Comparison of ENCODE assay signal across 13 cellular contexts in the genomic region with DNA sequence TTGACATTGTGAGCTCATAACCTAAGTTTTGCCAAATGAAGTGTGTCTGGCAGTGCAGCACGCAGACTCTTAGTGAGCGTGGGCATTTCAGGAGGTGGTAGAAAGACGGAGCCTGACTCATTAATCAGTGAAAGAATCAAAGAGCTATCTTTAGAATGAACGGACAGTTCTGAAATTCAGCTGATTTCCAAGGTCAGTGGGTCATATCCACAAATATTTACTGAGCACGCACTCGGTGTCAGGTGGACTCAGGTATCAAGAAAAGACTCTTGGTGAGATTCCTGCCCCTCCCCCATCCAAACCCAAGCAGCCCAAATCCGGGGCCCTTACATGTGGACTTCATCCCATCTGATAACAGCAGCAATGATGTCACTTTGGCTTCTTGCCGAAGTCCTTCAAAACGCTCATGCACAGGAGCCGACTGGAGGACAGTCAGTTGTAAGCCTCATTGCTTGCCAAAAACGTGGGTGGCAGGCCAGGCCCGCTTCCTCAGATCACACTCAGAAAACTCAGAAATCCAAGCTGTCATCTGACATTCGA.
DNase-seq lines count a peak whose midpoint lies in the region; ATAC-seq, FAIRE-seq and TF ChIP-seq lines count a peak whose summit lies in the region.
"Had no signal": no experiment of that assay in that cellular context is flagged by ENCODE, and none has a peak within 500 bp of the region (broad histone marks: within the 10 kb centered on the region; RNA-seq: fewer than 3 reads in every experiment).

No MANE protein-coding gene starts in this region.

- H3K79me2 ChIP-seq in parathyroid adenoma, result no peaks in the 10 kb centered on the region

- peak; percentile 55 for DNase-seq in ELR (ENCODE audit: low read depth)
- DNase-seq in RCC 7860 (ENCODE audit: low spot score), result peak; percentile 89
- peak; percentile 74 for DNase-seq in fibroblast of pulmonary artery (ENCODE audit: low read depth)
- no peak for DNase-seq in GM19240 (ENCODE audit: insufficient read length, low spot score)
- DNase-seq in NOMO-1 (lab: John Stamatoyannopoulos, UW; ENCODE audit: unreplicated experiment in 2 of 2), result no peak
- DNase-seq in HAP-1 (ENCODE audit: low spot score in 2 of 2), result no peak
- DNase-seq: activated T-cell treated with anti-CD3 and anti-CD28 coated beads, Interleukin-2, amount 50 U/mL, for 24 hours; dermis blood vessel endothelial cell; GOT3; NCI-H82 had no signal

- H3K4me1 ChIP-seq in parathyroid adenoma (peaks cover 21% of the 10 kb centered on the region), HAP-1 (no peaks in the 10 kb centered on the region)

- H3K4me3 ChIP-seq in fibroblast of pulmonary artery (replicated peaks; ENCODE audit: low read depth, low read length) (no peak overlapping the region), parathyroid adenoma (ENCODE audit: low read depth, low read length) (no peak overlapping the region), HAP-1 (no peak overlapping the region)
- H3K4me3 ChIP-seq: tibial nerve had no signal

- no peak for ATAC-seq in HG02798 (IDR thresholded peaks at IDR 0.05; ENCODE audit: poor library complexity, unreplicated experiment)

- in situ Hi-C loops in HAP-1 (cut with MboI; ENCODE audit: low sequenced_read_pairs), result no loop called here

- H3K36me3 ChIP-seq in parathyroid adenoma (ENCODE audit: control insufficient read depth, insufficient read depth, low read length), result no peaks in the 10 kb centered on the region
- H3K36me3 ChIP-seq in HAP-1 (replicated peaks), result no peaks in the 10 kb centered on the region
- H3K36me3 ChIP-seq: tibial nerve had no signal

- peak overlapping the region; percentile 57 for H3K27ac ChIP-seq in parathyroid adenoma
- H3K27ac ChIP-seq: tibial nerve had no signal

- H3K27me3 ChIP-seq in parathyroid adenoma (ENCODE audit: control insufficient read depth, insufficient read depth, low read length) (no peaks in the 10 kb centered on the region), HAP-1 (ENCODE audit: low read depth) (no peaks in the 10 kb centered on the region)

- TF ChIP-seq CTCF in fibroblast of pulmonary artery (IDR thresholded peaks at IDR 0.05; ENCODE audit: low read length, missing control alignments) (no peak), parathyroid adenoma (IDR thresholded peaks at IDR 0.05) (peak; percentile 43)

- peak overlapping the region; percentile 36 for H3K4me2 ChIP-seq in parathyroid adenoma (ENCODE audit: low read length)

- peak overlapping the region; percentile 22 for H2AFZ ChIP-seq in parathyroid adenoma

- H3K9me3 ChIP-seq in parathyroid adenoma (ENCODE audit: control insufficient read depth, low read length) (no peaks in the 10 kb centered on the region), HAP-1 (no peaks in the 10 kb centered on the region)
- H3K9me3 ChIP-seq: tibial nerve had no signal

- no peak overlapping the region for H3K9ac ChIP-seq in parathyroid adenoma

- peak; percentile 91 for FAIRE-seq in RCC 7860 (lab: Jason Lieb, UNC)

Comparison
In these comparisons a context has a peak if more than half of its experiments do, and no peak if none do; other contexts are left out.
1. DNase-seq: peak in ELR (single experiment), RCC 7860 (single experiment) and fibroblast of pulmonary artery (single experiment); none in GM19240 (single experiment), NOMO-1 (0 of 2) and HAP-1 (0 of 2).